2 cellular contexts compared by ENCODE assay signal in the genomic region with DNA sequence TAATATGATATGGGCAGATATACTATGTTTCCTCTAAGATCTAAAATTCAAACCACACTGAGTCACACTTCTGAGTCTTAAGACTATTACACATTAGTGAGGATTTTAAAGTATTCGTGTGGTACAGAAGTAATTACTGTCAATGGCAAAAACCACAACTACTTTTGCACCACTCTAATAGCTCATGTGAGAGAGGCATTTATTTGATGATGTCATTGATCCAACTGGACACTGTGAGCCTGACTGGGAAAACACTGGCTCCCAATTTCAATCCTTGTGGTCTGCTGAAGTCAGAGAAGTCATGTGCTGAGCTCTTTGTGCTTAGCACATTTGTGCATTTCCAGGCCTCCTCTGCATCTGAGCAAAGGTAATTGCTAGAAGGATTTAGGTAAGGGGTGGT.
TF ChIP-seq lines count a peak whose summit lies in the region.

No MANE protein-coding gene starts in this region.

TF ChIP-seq in IMR-90, 13 proteins besides CTCF, POLR2A, EP300 and RAD21 (continued from another document):
- no peak for TF ChIP-seq RCOR1 (IDR thresholded peaks at IDR 0.05; ENCODE audit: insufficient replicate concordance, low read length)
- TF ChIP-seq CEBPB (IDR thresholded peaks at IDR 0.05; ENCODE audit: low read depth, low read length), result peak; percentile 54
- TF ChIP-seq, protein P1, sequence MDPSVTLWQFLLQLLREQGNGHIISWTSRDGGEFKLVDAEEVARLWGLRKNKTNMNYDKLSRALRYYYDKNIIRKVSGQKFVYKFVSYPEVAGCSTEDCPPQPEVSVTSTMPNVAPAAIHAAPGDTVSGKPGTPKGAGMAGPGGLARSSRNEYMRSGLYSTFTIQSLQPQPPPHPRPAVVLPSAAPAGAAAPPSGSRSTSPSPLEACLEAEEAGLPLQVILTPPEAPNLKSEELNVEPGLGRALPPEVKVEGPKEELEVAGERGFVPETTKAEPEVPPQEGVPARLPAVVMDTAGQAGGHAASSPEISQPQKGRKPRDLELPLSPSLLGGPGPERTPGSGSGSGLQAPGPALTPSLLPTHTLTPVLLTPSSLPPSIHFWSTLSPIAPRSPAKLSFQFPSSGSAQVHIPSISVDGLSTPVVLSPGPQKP (IDR thresholded peaks at IDR 0.05; ENCODE audit: borderline replicate concordance, low read depth, low read length), result no peak
- TF ChIP-seq BHLHE40 (IDR thresholded peaks at IDR 0.05; ENCODE audit: low read depth, low read length), result peak; percentile 96
- TF ChIP-seq CHD1 (IDR thresholded peaks at IDR 0.05; ENCODE audit: low read depth, low read length), result no peak
- TF ChIP-seq MAZ (IDR thresholded peaks at IDR 0.05; ENCODE audit: borderline replicate concordance, low read depth, low read length), result no peak
- peak; percentile 36; the same call in 1 of the 2 replicates for TF ChIP-seq MXI1 (IDR thresholded peaks at IDR 0.05; ENCODE audit: borderline replicate concordance, low read depth, low read length)
- no peak for TF ChIP-seq RFX5 (IDR thresholded peaks at IDR 0.05; ENCODE audit: low read depth, low read length)
- TF ChIP-seq, protein P2, sequence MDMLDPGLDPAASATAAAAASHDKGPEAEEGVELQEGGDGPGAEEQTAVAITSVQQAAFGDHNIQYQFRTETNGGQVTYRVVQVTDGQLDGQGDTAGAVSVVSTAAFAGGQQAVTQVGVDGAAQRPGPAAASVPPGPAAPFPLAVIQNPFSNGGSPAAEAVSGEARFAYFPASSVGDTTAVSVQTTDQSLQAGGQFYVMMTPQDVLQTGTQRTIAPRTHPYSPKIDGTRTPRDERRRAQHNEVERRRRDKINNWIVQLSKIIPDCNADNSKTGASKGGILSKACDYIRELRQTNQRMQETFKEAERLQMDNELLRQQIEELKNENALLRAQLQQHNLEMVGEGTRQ (IDR thresholded peaks at IDR 0.05; ENCODE audit: low read depth, low read length), result peak; percentile 59; the same call in 1 of the 2 replicates

TF ChIP-seq in GM12878, 131 proteins besides CTCF, POLR2A, EP300 and RAD21:
- TF ChIP-seq ZNF687 (IDR thresholded peaks at IDR 0.05) (no peak), ATF7 (IDR thresholded peaks at IDR 0.05; ENCODE audit: low read depth) (peak; percentile 49; the same call in 1 of the 2 replicates), ZBED1 (IDR thresholded peaks at IDR 0.05; ENCODE audit: borderline replicate concordance) (no peak)
